12 cellular contexts compared by ENCODE assay signal in genomic region chr11:121699801-121700200, GRCh38.
"Had no signal": no experiment of that assay in that cellular context is flagged by ENCODE, and none has a peak within 500 bp of the region (broad histone marks: within the 10 kb centered on the region; RNA-seq: fewer than 3 reads in every experiment).

No MANE protein-coding gene starts in this region.

- H3K27me3 ChIP-seq: testis, tibial nerve had no signal

- H3K36me3 ChIP-seq: tibial nerve had no signal

- H3K4me1 Mint-ChIP-seq: central memory CD8-positive, alpha-beta T cell; naive thymus-derived CD8-positive, alpha-beta T cell had no signal

- DNase-seq: foreskin keratinocyte; mucosa of descending colon; naive thymus-derived CD8-positive, alpha-beta T cell; right cardiac atrium; small intestine; stimulated activated CD4-positive, alpha-beta T cell treated with anti-CD3 and anti-CD28 coated beads, Interleukin-12 subunit alpha, Interleukin-12 subunit beta, amount 100 ng/mL, for 4 hours; stimulated activated naive CD4-positive, alpha-beta T cell; testis had no signal

- H3K4me1 ChIP-seq: foreskin keratinocyte had no signal

- H3K4me3 ChIP-seq: hepatocyte, mucosa of descending colon, testis, tibial nerve had no signal

- H3K9me3 Mint-ChIP-seq: central memory CD8-positive, alpha-beta T cell; dendritic cell treated with granulocyte-macrophage colony-stimulating factor and Interleukin-4, amounts not matched to agents 40 ng/mL and 50 ng/mL, for 4 days; naive thymus-derived CD8-positive, alpha-beta T cell had no signal

- H3K36me3 Mint-ChIP-seq: naive thymus-derived CD8-positive, alpha-beta T cell had no signal

- H3K4me3 Mint-ChIP-seq: central memory CD8-positive, alpha-beta T cell; dendritic cell treated with granulocyte-macrophage colony-stimulating factor and Interleukin-4, amounts not matched to agents 40 ng/mL and 50 ng/mL, for 4 days; naive thymus-derived CD8-positive, alpha-beta T cell had no signal

- H3K27ac ChIP-seq: foreskin keratinocyte, hepatocyte, testis, tibial nerve had no signal

- H3K9me3 ChIP-seq: mucosa of descending colon, testis, tibial nerve had no signal

- H3K27ac Mint-ChIP-seq: dendritic cell treated with granulocyte-macrophage colony-stimulating factor and Interleukin-4, amounts not matched to agents 40 ng/mL and 50 ng/mL, for 4 days; naive thymus-derived CD8-positive, alpha-beta T cell had no signal

- ATAC-seq: foreskin keratinocyte; mucosa of descending colon; naive thymus-derived CD8-positive, alpha-beta T cell had no signal
